Comparison of ENCODE assay signal across 19 cellular contexts in genomic region chr16:87844809-87845208, GRCh38. TPM values are rescaled to one million over a fixed set of nuclear protein-coding genes. Genes with fewer than 3 reads are reported as not detected.
DNase-seq lines count a peak whose midpoint lies in the region; ATAC-seq and TF ChIP-seq lines count a peak whose summit lies in the region.
"Had no signal": no experiment of that assay in that cellular context is flagged by ENCODE, and none has a peak within 500 bp of the region (broad histone marks: within the 10 kb centered on the region; RNA-seq: fewer than 3 reads in every experiment).

No MANE protein-coding gene starts in this region.

- no peak overlapping the region for H2BK15ac ChIP-seq in mesenchymal stem cell (ENCODE audit: low read depth, poor library complexity, severe bottlenecking)

- no peak overlapping the region for H2BK120ac ChIP-seq in mesenchymal stem cell (ENCODE audit: low read depth, low read length)

- TF ChIP-seq EP300 in esophagus muscularis mucosa (IDR thresholded peaks at IDR 0.05) = no peak

- CTCF ChIA-PET in MCF 10A (lab: Yijun Ruan, JAX) = interaction anchor here (3.5 kb wide), 1 partner anchor 66 kb away, joined by 27 read pairs; no protein-coding TSS in a partner anchor
- CTCF ChIA-PET in activated CD8-positive, alpha-beta memory T cell treated with anti-CD3 and anti-CD28 coated beads, Interleukin-2, amount 10 ng/mL, durations not matched to agents 7 days and 5 days (lab: Charles Lee) = no interaction called here

- peaks cover 14% of the 10 kb centered on the region for H3K4me1 Mint-ChIP-seq in MCF 10A (ENCODE audit: insufficient read depth, unreplicated experiment)
- peaks cover 25% of the 10 kb centered on the region for H3K4me1 Mint-ChIP-seq in activated naive CD8-positive, alpha-beta T cell treated with anti-CD3 and anti-CD28 coated beads, Interleukin-2, amount 50 U/mL, for 24 hours
- H3K4me1 Mint-ChIP-seq in stimulated activated memory B cell treated with anti-CD40 and anti-IgM and Interleukin-4, amounts not matched to agents 10 μg/mL and 1 μg/mL and 100 μg/mL, for 72 hours = peaks cover 21% of the 10 kb centered on the region
- peaks cover 7% of the 10 kb centered on the region for H3K4me1 Mint-ChIP-seq in activated CD8-positive, alpha-beta memory T cell treated with anti-CD3 and anti-CD28 coated beads, Interleukin-2, amount 10 ng/mL, durations not matched to agents 7 days and 5 days
- H3K4me1 Mint-ChIP-seq: immature natural killer cell had no signal

- no peak overlapping the region for H2BK12ac ChIP-seq in mesenchymal stem cell (ENCODE audit: low read length in 2 of 2)

- intact Hi-C loops in MCF 10A (cut with micrococcal nuclease) = no loop called here
- intact Hi-C loops in breast epithelium (cut with DNase I; ENCODE audit: low total_unique reads) = no loop called here
- intact Hi-C loops in esophagus muscularis mucosa (cut with DNase I) = no loop called here

- no peak overlapping the region for H3K4ac ChIP-seq in mesenchymal stem cell (ENCODE audit: low read depth in 1 of 2, low read length in 2 of 2)

- H3K36me3 Mint-ChIP-seq in MCF 10A (ENCODE audit: insufficient read depth, unreplicated experiment) = peaks cover 66% of the 10 kb centered on the region
- H3K36me3 Mint-ChIP-seq in activated naive CD8-positive, alpha-beta T cell treated with anti-CD3 and anti-CD28 coated beads, Interleukin-2, amount 50 U/mL, for 24 hours (ENCODE audit: low read depth) = peaks cover 55% of the 10 kb centered on the region
- H3K36me3 Mint-ChIP-seq in stimulated activated memory B cell treated with anti-CD40 and anti-IgM and Interleukin-4, amounts not matched to agents 10 μg/mL and 1 μg/mL and 100 μg/mL, for 72 hours = peaks cover 27% of the 10 kb centered on the region
- peaks cover 16% of the 10 kb centered on the region for H3K36me3 Mint-ChIP-seq in activated CD8-positive, alpha-beta memory T cell treated with anti-CD3 and anti-CD28 coated beads, Interleukin-2, amount 10 ng/mL, durations not matched to agents 7 days and 5 days
- H3K36me3 Mint-ChIP-seq: immature natural killer cell had no signal

- WGBS in mesenchymal stem cell = 96% methylated on average over 13 of the region's 13 CpGs
- 96% methylated on average over 9 of the region's 13 CpGs for WGBS in esophagus muscularis mucosa

- H3K36me3 ChIP-seq in breast epithelium (no peaks in the 10 kb centered on the region), mesenchymal stem cell (ENCODE audit: control insufficient read depth in 1 of 2, insufficient read depth in 2 of 2, low read depth in 1 of 2, low read length in 2 of 2) (peaks cover 0 to 88% of the 10 kb centered on the region in 2 experiments), esophagus muscularis mucosa (peaks cover 0 to 32% (median 6%) of the 10 kb centered on the region in 4 donors)

- no peak overlapping the region for H3K4me3 Mint-ChIP-seq in MCF 10A (ENCODE audit: unreplicated experiment)
- no peak overlapping the region for H3K4me3 Mint-ChIP-seq in activated naive CD8-positive, alpha-beta T cell treated with anti-CD3 and anti-CD28 coated beads, Interleukin-2, amount 50 U/mL, for 24 hours
- H3K4me3 Mint-ChIP-seq in stimulated activated memory B cell treated with anti-CD40 and anti-IgM and Interleukin-4, amounts not matched to agents 10 μg/mL and 1 μg/mL and 100 μg/mL, for 72 hours = no peak overlapping the region
- no peak overlapping the region for H3K4me3 Mint-ChIP-seq in activated CD8-positive, alpha-beta memory T cell treated with anti-CD3 and anti-CD28 coated beads, Interleukin-2, amount 10 ng/mL, durations not matched to agents 7 days and 5 days
- H3K4me3 Mint-ChIP-seq: immature natural killer cell; nephron; stimulated activated naive CD8-positive, alpha-beta T cell treated with anti-CD3 and anti-CD28 coated beads, Interleukin-15, amount 100 ng/mL, for 72 hours; T-helper 2 cell treated with Interferon-gamma antibody and Interleukin-4, amounts not matched to agents 5 μg/mL and 100 μg/mL, for 36 hours had no signal

- H3K14ac ChIP-seq in mesenchymal stem cell (ENCODE audit: low read length in 2 of 2) = no peak overlapping the region

- H2AK5ac ChIP-seq in mesenchymal stem cell (ENCODE audit: low read length, severe bottlenecking) = no peak overlapping the region

- no peak overlapping the region for H4K8ac ChIP-seq in mesenchymal stem cell (ENCODE audit: low read length)

- no peaks in the 10 kb centered on the region for H3K27me3 ChIP-seq in breast epithelium
- no peaks in the 10 kb centered on the region for H3K27me3 ChIP-seq in mesenchymal stem cell (ENCODE audit: control insufficient read depth in 1 of 2, insufficient read depth in 1 of 2, low read length in 2 of 2)
- no peaks in the 10 kb centered on the region for H3K27me3 ChIP-seq in esophagus muscularis mucosa
- H3K27me3 ChIP-seq: SJCRH30 had no signal

- no peaks in the 10 kb centered on the region for H3K27me3 Mint-ChIP-seq in MCF 10A (ENCODE audit: insufficient read depth, unreplicated experiment)
- no peaks in the 10 kb centered on the region for H3K27me3 Mint-ChIP-seq in activated naive CD8-positive, alpha-beta T cell treated with anti-CD3 and anti-CD28 coated beads, Interleukin-2, amount 50 U/mL, for 24 hours
- no peaks in the 10 kb centered on the region for H3K27me3 Mint-ChIP-seq in stimulated activated memory B cell treated with anti-CD40 and anti-IgM and Interleukin-4, amounts not matched to agents 10 μg/mL and 1 μg/mL and 100 μg/mL, for 72 hours
- H3K27me3 Mint-ChIP-seq in activated CD8-positive, alpha-beta memory T cell treated with anti-CD3 and anti-CD28 coated beads, Interleukin-2, amount 10 ng/mL, durations not matched to agents 7 days and 5 days = no peaks in the 10 kb centered on the region
- H3K27me3 Mint-ChIP-seq: stimulated activated naive CD8-positive, alpha-beta T cell treated with anti-CD3 and anti-CD28 coated beads, Interleukin-15, amount 100 ng/mL, for 72 hours had no signal

- no peak overlapping the region for H3K4me2 ChIP-seq in mesenchymal stem cell (ENCODE audit: low read length, poor library complexity, severe bottlenecking)

- H3K27ac ChIP-seq in breast epithelium (no peak overlapping the region), mesenchymal stem cell (ENCODE audit: low read length, poor library complexity, severe bottlenecking) (no peak overlapping the region), esophagus muscularis mucosa (replicated peaks in 1 of 4) (no peak overlapping the region)
- H3K27ac ChIP-seq: SJCRH30 had no signal

- H4K91ac ChIP-seq in mesenchymal stem cell (ENCODE audit: low read length) = peak overlapping the region; percentile 29

- no peak for TF ChIP-seq CTCF in MCF 10A (IDR thresholded peaks at IDR 0.05; ENCODE audit: unreplicated experiment)
- no peak for TF ChIP-seq CTCF in breast epithelium (IDR thresholded peaks at IDR 0.05)
- TF ChIP-seq CTCF in esophagus muscularis mucosa (IDR thresholded peaks at IDR 0.05) = no peak

- H3K79me1 ChIP-seq in mesenchymal stem cell (replicated peaks; ENCODE audit: low read length, poor library complexity, severe bottlenecking) = peaks cover 38% of the 10 kb centered on the region

- H3K9me3 ChIP-seq in breast epithelium (no peaks in the 10 kb centered on the region), mesenchymal stem cell (ENCODE audit: control insufficient read depth, low read length) (no peaks in the 10 kb centered on the region), esophagus muscularis mucosa (no peaks in the 10 kb centered on the region)
- H3K9me3 ChIP-seq: SJCRH30 had no signal

- no peak for ATAC-seq in activated naive CD8-positive, alpha-beta T cell treated with anti-CD3 and anti-CD28 coated beads, Interleukin-2, amount 50 U/mL, for 24 hours
- ATAC-seq in stimulated activated memory B cell treated with anti-CD40 and anti-IgM and Interleukin-4, amounts not matched to agents 10 μg/mL and 1 μg/mL and 100 μg/mL, for 72 hours = no peak
- ATAC-seq in activated CD8-positive, alpha-beta memory T cell treated with anti-CD3 and anti-CD28 coated beads, Interleukin-2, amount 10 ng/mL, durations not matched to agents 7 days and 5 days = no peak

- DNase-seq in MCF 10A (ENCODE audit: unreplicated experiment) = no peak
- DNase-seq in breast epithelium (ENCODE audit: low spot score in 2 of 2) = no peak
- no peak for DNase-seq in activated naive CD8-positive, alpha-beta T cell treated with anti-CD3 and anti-CD28 coated beads, Interleukin-2, amount 50 U/mL, for 24 hours
- DNase-seq in mesenchymal stem cell = no peak
- no peak for DNase-seq in esophagus muscularis mucosa (ENCODE audit: extremely low spot score)
- no peak for DNase-seq in A172 (ENCODE audit: low spot score)
- no peak for DNase-seq in activated CD8-positive, alpha-beta memory T cell treated with anti-CD3 and anti-CD28 coated beads, Interleukin-2, amount 10 ng/mL, durations not matched to agents 7 days and 5 days
- DNase-seq: activated CD4-positive, CD25-positive, alpha-beta regulatory T cell treated with anti-CD3 and anti-CD28 coated beads, Interleukin-2, amount 50 U/mL, for 72 hours; immature natural killer cell; MM.1S; NCI-H187 treated with DMSO at 0.1 percent for 48 hours; NCI-H446 treated with DMSO at 0.1 percent for 48 hours; SJCRH30; stimulated activated CD4-positive, alpha-beta T cell treated with anti-CD3 and anti-CD28 coated beads, Interleukin-15, amount 100 ng/mL, for 24 hours; stimulated activated naive CD8-positive, alpha-beta T cell treated with anti-CD3 and anti-CD28 coated beads, Interleukin-15, amount 100 ng/mL, for 72 hours had no signal

- H3K9ac ChIP-seq in mesenchymal stem cell (ENCODE audit: low read length) = no peak overlapping the region

- no peak overlapping the region for H3K23ac ChIP-seq in mesenchymal stem cell (ENCODE audit: low read length in 2 of 2)

- peak overlapping the region; percentile 57 for H3K27ac Mint-ChIP-seq in MCF 10A (ENCODE audit: low read depth, unreplicated experiment)
- H3K27ac Mint-ChIP-seq in activated naive CD8-positive, alpha-beta T cell treated with anti-CD3 and anti-CD28 coated beads, Interleukin-2, amount 50 U/mL, for 24 hours = peak overlapping the region; percentile 52
- no peak overlapping the region for H3K27ac Mint-ChIP-seq in stimulated activated memory B cell treated with anti-CD40 and anti-IgM and Interleukin-4, amounts not matched to agents 10 μg/mL and 1 μg/mL and 100 μg/mL, for 72 hours
- no peak overlapping the region for H3K27ac Mint-ChIP-seq in activated CD8-positive, alpha-beta memory T cell treated with anti-CD3 and anti-CD28 coated beads, Interleukin-2, amount 10 ng/mL, durations not matched to agents 7 days and 5 days
- H3K27ac Mint-ChIP-seq: nephron; T-helper 2 cell treated with Interferon-gamma antibody and Interleukin-4, amounts not matched to agents 5 μg/mL and 100 μg/mL, for 36 hours had no signal

- H3K4me1 ChIP-seq in breast epithelium (peaks cover 0 to 14% of the 10 kb centered on the region in 2 donors), mesenchymal stem cell (ENCODE audit: control insufficient read depth, insufficient read depth, low read depth, low read length) (peaks cover 22% of the 10 kb centered on the region), esophagus muscularis mucosa (peaks cover 0 to 12% (median 4%) of the 10 kb centered on the region in 4 donors)

- H2AFZ ChIP-seq in mesenchymal stem cell (ENCODE audit: low read depth, low read length) = no peak overlapping the region

- POLR2A ChIA-PET in MCF 10A (lab: Yijun Ruan, JAX) = interaction anchor here (0.7 kb wide), 2 partner anchors 16 to 37 kb away, joined by 3 to 4 read pairs; no protein-coding TSS in a partner anchor

- no peak for TF ChIP-seq POLR2A in breast epithelium (IDR thresholded peaks at IDR 0.05)
- no peak for TF ChIP-seq POLR2A in esophagus muscularis mucosa (IDR thresholded peaks at IDR 0.05; ENCODE audit: low read depth)

- no peaks in the 10 kb centered on the region for H3K9me3 Mint-ChIP-seq in MCF 10A (ENCODE audit: unreplicated experiment)
- H3K9me3 Mint-ChIP-seq in activated naive CD8-positive, alpha-beta T cell treated with anti-CD3 and anti-CD28 coated beads, Interleukin-2, amount 50 U/mL, for 24 hours = no peaks in the 10 kb centered on the region
- H3K9me3 Mint-ChIP-seq in stimulated activated memory B cell treated with anti-CD40 and anti-IgM and Interleukin-4, amounts not matched to agents 10 μg/mL and 1 μg/mL and 100 μg/mL, for 72 hours = no peaks in the 10 kb centered on the region
- no peaks in the 10 kb centered on the region for H3K9me3 Mint-ChIP-seq in activated CD8-positive, alpha-beta memory T cell treated with anti-CD3 and anti-CD28 coated beads, Interleukin-2, amount 10 ng/mL, durations not matched to agents 7 days and 5 days (ENCODE audit: low read depth)
- H3K9me3 Mint-ChIP-seq: activated naive CD4-positive, alpha-beta T cell treated with anti-CD3 and anti-CD28 coated beads, Interleukin-2, amount 50 U/mL, for 72 hours; immature natural killer cell; nephron; stimulated activated naive CD8-positive, alpha-beta T cell treated with anti-CD3 and anti-CD28 coated beads, Interleukin-15, amount 100 ng/mL, for 72 hours; T-helper 2 cell treated with Interferon-gamma antibody and Interleukin-4, amounts not matched to agents 5 μg/mL and 100 μg/mL, for 36 hours had no signal

- H3K4me3 ChIP-seq in breast epithelium (no peak overlapping the region), mesenchymal stem cell (ENCODE audit: insufficient read depth in 1 of 2, low read depth in 1 of 2, low read length in 2 of 2) (no peak overlapping the region), esophagus muscularis mucosa (no peak overlapping the region)
- H3K4me3 ChIP-seq: SJCRH30 had no signal

- peak overlapping the region in 1 of 2 experiments; percentile 5 for H3K18ac ChIP-seq in mesenchymal stem cell (ENCODE audit: low read depth in 1 of 2, low read length in 2 of 2)

- no TSS peak for BruUV-seq in MCF 10A (replicated peaks; lab: Mats Ljungman, UMichigan)

- no peak overlapping the region for H2BK5ac ChIP-seq in mesenchymal stem cell (ENCODE audit: low read depth, low read length, poor library complexity, severe bottlenecking)

RNA-seq across cellular contexts. Expression of gene SLC7A5, which starts 24.5 kb away (rescaled TPM):
- total RNA-seq in MCF 10A (2022) (794 and 1,007 TPM in 2 replicates), breast epithelium (1 to 10 TPM in 2 of 3 donors, under 1 TPM in 1; 0.48 to 7.3 (median 5.9) TPM), esophagus muscularis mucosa (10 to 100 TPM in 1 of 4 donors, 1 to 10 TPM in 3; 3.3 to 17.7 (median 4.3) TPM)
- polyA plus RNA-seq in mesenchymal stem cell (2013, experiment 1 of 2) = 56.3 TPM
- polyA plus RNA-seq in mesenchymal stem cell (2013, experiment 2 of 2) = 54.9 TPM
- 75.8 and 85.2 TPM in 2 replicates for total RNA-seq in A172 (2014; rRNA removed; shearing (Covaris generic))
- 100 to 1,000 TPM; 114 to 220 TPM for total RNA-seq in activated CD8-positive, alpha-beta memory T cell treated with anti-CD3 and anti-CD28 coated beads, Interleukin-2, amount 10 ng/mL, durations not matched to agents 7 days and 5 days

Comparison
In these comparisons a context has a peak if more than half of its experiments do, and no peak if none do; other contexts are left out.
1. H3K27ac Mint-ChIP-seq: peak in MCF 10A (single experiment) and activated naive CD8-positive, alpha-beta T cell treated with anti-CD3 and anti-CD28 coated beads, Interleukin-2, amount 50 U/mL, for 24 hours (single experiment); none in stimulated activated memory B cell treated with anti-CD40 and anti-IgM and Interleukin-4, amounts not matched to agents 10 μg/mL and 1 μg/mL and 100 μg/mL, for 72 hours (single experiment) and activated CD8-positive, alpha-beta memory T cell treated with anti-CD3 and anti-CD28 coated beads, Interleukin-2, amount 10 ng/mL, durations not matched to agents 7 days and 5 days (single experiment).